20 cellular contexts compared by ENCODE assay signal in genomic region chr13:95481051-95481775, GRCh38.
DNase-seq lines count a peak whose midpoint lies in the region; ATAC-seq, FAIRE-seq and TF ChIP-seq lines count a peak whose summit lies in the region.
"Had no signal": no experiment of that assay in that cellular context is flagged by ENCODE, and none has a peak within 500 bp of the region (broad histone marks: within the 10 kb centered on the region; RNA-seq: fewer than 3 reads in every experiment).

No MANE protein-coding gene starts in this region.

- no peak for TF ChIP-seq RAD21 in A549 (conservative IDR thresholded peaks at IDR 0.05 in 1 of 2, IDR thresholded peaks at IDR 0.05 in 1 of 2)

- H3K4me3 Mint-ChIP-seq in stimulated activated naive B cell treated with anti-CD40 and anti-IgM and Interleukin-4, amounts not matched to agents 10 μg/mL and 1 μg/mL and 100 μg/mL, for 72 hours = no peak overlapping the region
- H3K4me3 Mint-ChIP-seq: activated CD8-positive, alpha-beta T cell treated with anti-CD3 and anti-CD28 coated beads, Interleukin-2, amount 10 ng/mL, durations not matched to agents 7 days and 5 days; activated T-cell treated with anti-CD3 and anti-CD28 coated beads, Interleukin-2, amount 50 U/mL, for 4 hours had no signal

- TF ChIP-seq POLR2A in A549 (IDR thresholded peaks at IDR 0.05; ENCODE audit: low read length) = no peak
- TF ChIP-seq POLR2A in adrenal gland (IDR thresholded peaks at IDR 0.05) = no peak

- 54% methylated on average over 6 of the region's 7 CpGs for WGBS in A549 (ENCODE audit: missing lambda C conversion rate)
- WGBS in adrenal gland, 4 donors = 37 to 50% (median 45%) methylated on average over 6 to 7 of the region's 7 CpGs

- no peak for TF ChIP-seq CTCF in A549 (IDR thresholded peaks at IDR 0.05)
- TF ChIP-seq CTCF in adrenal gland (IDR thresholded peaks at IDR 0.05) = no peak

- H3K4me1 Mint-ChIP-seq in stimulated activated naive B cell treated with anti-CD40 and anti-IgM and Interleukin-4, amounts not matched to agents 10 μg/mL and 1 μg/mL and 100 μg/mL, for 72 hours = peaks cover 10 to 11% of the 10 kb centered on the region in 2 donors

- intact Hi-C loops in adrenal gland (cut with DNase I) = no loop called here

- H3K4me1 ChIP-seq in A549 (peaks cover 6% of the 10 kb centered on the region), adrenal gland (replicated peaks in 1 of 2) (peaks cover 10 to 22% of the 10 kb centered on the region in 2 donors)
- H3K4me1 ChIP-seq: upper lobe of right lung had no signal

- no peak overlapping the region for H3K4me3 ChIP-seq in A549
- H3K4me3 ChIP-seq in adrenal gland = no peak overlapping the region
- H3K4me3 ChIP-seq: left ventricle myocardium inferior, spleen, upper lobe of right lung had no signal

- POLR2A ChIA-PET in A549 (lab: Yijun Ruan, JAX) = no interaction called here

- ATAC-seq in A549 = peak in 1 of 2 experiments; percentile 29; a peak in 2 of 6 replicates
- no peak for ATAC-seq in HG02885 (IDR thresholded peaks at IDR 0.05; ENCODE audit: poor library complexity, unreplicated experiment)
- no peak for ATAC-seq in stimulated activated naive B cell treated with anti-CD40 and anti-IgM and Interleukin-4, amounts not matched to agents 10 μg/mL and 1 μg/mL and 100 μg/mL, for 72 hours (replicated peaks)
- ATAC-seq: activated CD4-positive, CD25-positive, alpha-beta regulatory T cell treated with anti-CD3 and anti-CD28 coated beads, Interleukin-2, amount 50 U/mL, for 24 hours; activated CD8-positive, alpha-beta T cell treated with anti-CD3 and anti-CD28 coated beads, Interleukin-2, amount 10 ng/mL, durations not matched to agents 7 days and 5 days; activated T-cell treated with anti-CD3 and anti-CD28 coated beads, Interleukin-2, amount 50 U/mL, for 4 hours had no signal

- peak overlapping the region; percentile 44 for H3K4me2 ChIP-seq in A549

- H3K27ac ChIP-seq in A549 (peak overlapping the region in 1 of 2 experiments; percentile 11; a peak in 1 of 6 replicates), adrenal gland (peak overlapping the region in 2 of 5 donors; percentile 35 to 58)
- H3K27ac ChIP-seq: left ventricle myocardium inferior, upper lobe of right lung had no signal

- DNase-seq in A549 (ENCODE audit: low read depth in 1 of 2, low spot score in 1 of 2) = no peak
- DNase-seq in HT1080 (ENCODE audit: low read depth) = peak; percentile 56
- peak; percentile 39 to 61 (median 52) for DNase-seq in adrenal gland
- DNase-seq in kidney tubule cell (ENCODE audit: low spot score) = peak; percentile 40
- DNase-seq in DMS 273 (lab: John Stamatoyannopoulos, UW; ENCODE audit: unreplicated experiment) = no peak
- no peak for DNase-seq in middle frontal gyrus (ENCODE audit: extremely low spot score, low spot score)
- DNase-seq in stimulated activated naive B cell treated with anti-CD40 and anti-IgM and Interleukin-4, amounts not matched to agents 10 μg/mL and 1 μg/mL and 100 μg/mL, for 72 hours = no peak
- DNase-seq: ACHN; activated CD8-positive, alpha-beta T cell treated with anti-CD3 and anti-CD28 coated beads, Interleukin-2, amount 10 ng/mL, durations not matched to agents 7 days and 5 days; activated naive CD4-positive, alpha-beta T cell treated with Interleukin-2 at 50 U/mL for 16 hours; activated T-cell treated with anti-CD3 and anti-CD28 coated beads, Interleukin-2, amount 50 U/mL, for 4 hours; effector CD8-positive, alpha-beta T cell; left ventricle myocardium inferior; NCI-H1048; NCI-H1930; spleen; stimulated activated CD4-positive, alpha-beta T cell treated with anti-CD3 and anti-CD28 coated beads, Interleukin-4, amount 100 ng/mL, for 4 hours; upper lobe of right lung had no signal

- no peak for TF ChIP-seq EP300 in A549 (IDR thresholded peaks at IDR 0.05)

- CTCF ChIA-PET in A549 (lab: Yijun Ruan, JAX) = interaction anchor here (1.1 to 5.7 kb wide), 9 partner anchors 9 to 452 kb away, joined by 3 to 31 read pairs (median 5); no protein-coding TSS in a partner anchor

- H3K9me3 ChIP-seq in A549 (no peaks in the 10 kb centered on the region), adrenal gland (replicated peaks in 1 of 3) (no peaks in the 10 kb centered on the region)
- H3K9me3 ChIP-seq: upper lobe of right lung had no signal

- H3K36me3 Mint-ChIP-seq in stimulated activated naive B cell treated with anti-CD40 and anti-IgM and Interleukin-4, amounts not matched to agents 10 μg/mL and 1 μg/mL and 100 μg/mL, for 72 hours = no peaks in the 10 kb centered on the region

- H3K27me3 ChIP-seq in adrenal gland = no peaks in the 10 kb centered on the region
- H3K27me3 ChIP-seq: spleen, upper lobe of right lung had no signal

- no peaks in the 10 kb centered on the region for H3K36me3 ChIP-seq in adrenal gland (replicated peaks in 1 of 2)
- H3K36me3 ChIP-seq: left ventricle myocardium inferior, spleen, upper lobe of right lung had no signal

- H3K27ac Mint-ChIP-seq in stimulated activated naive B cell treated with anti-CD40 and anti-IgM and Interleukin-4, amounts not matched to agents 10 μg/mL and 1 μg/mL and 100 μg/mL, for 72 hours = no peak overlapping the region
- H3K27ac Mint-ChIP-seq: activated CD8-positive, alpha-beta T cell treated with anti-CD3 and anti-CD28 coated beads, Interleukin-2, amount 10 ng/mL, durations not matched to agents 7 days and 5 days had no signal

- FAIRE-seq in A549 (lab: Jason Lieb, UNC) = no peak

- H3K9me3 Mint-ChIP-seq in stimulated activated naive B cell treated with anti-CD40 and anti-IgM and Interleukin-4, amounts not matched to agents 10 μg/mL and 1 μg/mL and 100 μg/mL, for 72 hours = peaks cover 0 to 4% of the 10 kb centered on the region in 2 donors
- H3K9me3 Mint-ChIP-seq: activated T-cell treated with anti-CD3 and anti-CD28 coated beads, Interleukin-2, amount 50 U/mL, for 4 hours had no signal

- peaks cover 8 to 13% of the 10 kb centered on the region in 2 donors for H3K27me3 Mint-ChIP-seq in stimulated activated naive B cell treated with anti-CD40 and anti-IgM and Interleukin-4, amounts not matched to agents 10 μg/mL and 1 μg/mL and 100 μg/mL, for 72 hours

TF ChIP-seq in A549, 52 proteins besides CTCF, POLR2A, EP300 and RAD21:
- TF ChIP-seq KDM5A (IDR thresholded peaks at IDR 0.05) (no peak), BHLHE40 (IDR thresholded peaks at IDR 0.05; ENCODE audit: low read depth, low read length) (no peak), CHD4 (IDR thresholded peaks at IDR 0.05; ENCODE audit: borderline replicate concordance) (no peak), USF2 (IDR thresholded peaks at IDR 0.05) (no peak), NFE2L2 (conservative IDR thresholded peaks at IDR 0.05; ENCODE audit: low read length) (no peak), RARB (CRISPR knock-in tag; IDR thresholded peaks at IDR 0.05) (no peak), HOXB13 (CRISPR knock-in tag; IDR thresholded peaks at IDR 0.05; ENCODE audit: low read depth) (no peak), RNF2 (IDR thresholded peaks at IDR 0.05; ENCODE audit: borderline replicate concordance, low read depth) (no peak), SMC3 (IDR thresholded peaks at IDR 0.05) (no peak), FOSL2 (IDR thresholded peaks at IDR 0.05) (no peak), FOSL2 (CRISPR knock-in tag; IDR thresholded peaks at IDR 0.05) (no peak), HOXA7 (CRISPR knock-in tag; IDR thresholded peaks at IDR 0.05) (no peak)

Comparison
In these comparisons a context has a peak if more than half of its experiments do, and no peak if none do; other contexts are left out.
1. DNase-seq: peak in HT1080 (single experiment), adrenal gland (7 of 7) and kidney tubule cell (single experiment); none in A549 (0 of 2), DMS 273 (single experiment), middle frontal gyrus (single experiment) and stimulated activated naive B cell treated with anti-CD40 and anti-IgM and Interleukin-4, amounts not matched to agents 10 μg/mL and 1 μg/mL and 100 μg/mL, for 72 hours (single experiment).